ENCODE assay signal across 1 cellular context in the genomic region with DNA sequence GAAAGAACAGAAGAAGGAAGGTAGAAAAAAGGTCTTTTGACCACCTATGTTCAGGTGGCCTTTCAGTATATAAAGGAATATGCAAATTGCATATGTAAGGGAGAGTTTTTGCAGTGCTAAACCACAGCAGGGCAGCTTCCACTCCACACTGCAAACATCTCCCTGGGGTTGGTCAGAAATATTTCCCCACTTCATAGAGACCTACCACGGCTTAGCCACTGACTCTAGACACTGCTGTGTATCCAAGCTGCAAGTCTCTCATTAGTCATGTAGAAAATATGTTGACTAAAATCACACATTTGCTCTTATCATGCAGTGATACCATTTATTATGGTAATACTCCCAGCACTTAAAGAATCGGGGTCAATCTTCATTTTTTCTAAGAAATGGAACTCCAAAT.
TF ChIP-seq lines count a peak whose summit lies in the region.

No MANE protein-coding gene starts in this region.

TF ChIP-seq in GM12878, 131 proteins besides CTCF, POLR2A, EP300 and RAD21 (continued from another document):
- TF ChIP-seq, protein P1, sequence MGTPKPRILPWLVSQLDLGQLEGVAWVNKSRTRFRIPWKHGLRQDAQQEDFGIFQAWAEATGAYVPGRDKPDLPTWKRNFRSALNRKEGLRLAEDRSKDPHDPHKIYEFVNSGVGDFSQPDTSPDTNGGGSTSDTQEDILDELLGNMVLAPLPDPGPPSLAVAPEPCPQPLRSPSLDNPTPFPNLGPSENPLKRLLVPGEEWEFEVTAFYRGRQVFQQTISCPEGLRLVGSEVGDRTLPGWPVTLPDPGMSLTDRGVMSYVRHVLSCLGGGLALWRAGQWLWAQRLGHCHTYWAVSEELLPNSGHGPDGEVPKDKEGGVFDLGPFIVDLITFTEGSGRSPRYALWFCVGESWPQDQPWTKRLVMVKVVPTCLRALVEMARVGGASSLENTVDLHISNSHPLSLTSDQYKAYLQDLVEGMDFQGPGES (IDR thresholded peaks at IDR 0.05): no peak
- no peak for TF ChIP-seq NFYA (IDR thresholded peaks at IDR 0.05; ENCODE audit: borderline replicate concordance, low read depth, low read length)
- TF ChIP-seq, protein P2, sequence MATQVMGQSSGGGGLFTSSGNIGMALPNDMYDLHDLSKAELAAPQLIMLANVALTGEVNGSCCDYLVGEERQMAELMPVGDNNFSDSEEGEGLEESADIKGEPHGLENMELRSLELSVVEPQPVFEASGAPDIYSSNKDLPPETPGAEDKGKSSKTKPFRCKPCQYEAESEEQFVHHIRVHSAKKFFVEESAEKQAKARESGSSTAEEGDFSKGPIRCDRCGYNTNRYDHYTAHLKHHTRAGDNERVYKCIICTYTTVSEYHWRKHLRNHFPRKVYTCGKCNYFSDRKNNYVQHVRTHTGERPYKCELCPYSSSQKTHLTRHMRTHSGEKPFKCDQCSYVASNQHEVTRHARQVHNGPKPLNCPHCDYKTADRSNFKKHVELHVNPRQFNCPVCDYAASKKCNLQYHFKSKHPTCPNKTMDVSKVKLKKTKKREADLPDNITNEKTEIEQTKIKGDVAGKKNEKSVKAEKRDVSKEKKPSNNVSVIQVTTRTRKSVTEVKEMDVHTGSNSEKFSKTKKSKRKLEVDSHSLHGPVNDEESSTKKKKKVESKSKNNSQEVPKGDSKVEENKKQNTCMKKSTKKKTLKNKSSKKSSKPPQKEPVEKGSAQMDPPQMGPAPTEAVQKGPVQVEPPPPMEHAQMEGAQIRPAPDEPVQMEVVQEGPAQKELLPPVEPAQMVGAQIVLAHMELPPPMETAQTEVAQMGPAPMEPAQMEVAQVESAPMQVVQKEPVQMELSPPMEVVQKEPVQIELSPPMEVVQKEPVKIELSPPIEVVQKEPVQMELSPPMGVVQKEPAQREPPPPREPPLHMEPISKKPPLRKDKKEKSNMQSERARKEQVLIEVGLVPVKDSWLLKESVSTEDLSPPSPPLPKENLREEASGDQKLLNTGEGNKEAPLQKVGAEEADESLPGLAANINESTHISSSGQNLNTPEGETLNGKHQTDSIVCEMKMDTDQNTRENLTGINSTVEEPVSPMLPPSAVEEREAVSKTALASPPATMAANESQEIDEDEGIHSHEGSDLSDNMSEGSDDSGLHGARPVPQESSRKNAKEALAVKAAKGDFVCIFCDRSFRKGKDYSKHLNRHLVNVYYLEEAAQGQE (IDR thresholded peaks at IDR 0.05; ENCODE audit: low read depth, low read length): no peak
- peak; percentile 59 for TF ChIP-seq RUNX3 (IDR thresholded peaks at IDR 0.05; ENCODE audit: low read length)
- no peak for TF ChIP-seq CHD4 (IDR thresholded peaks at IDR 0.05)
- no peak for TF ChIP-seq PML (IDR thresholded peaks at IDR 0.05; ENCODE audit: low read length)
- TF ChIP-seq YY1 (IDR thresholded peaks at IDR 0.05; ENCODE audit: low read depth, low read length): no peak
- no peak for TF ChIP-seq SRF (IDR thresholded peaks at IDR 0.05; ENCODE audit: low read depth in 2 of 2, low read length in 2 of 2)
- no peak for TF ChIP-seq LARP7 (IDR thresholded peaks at IDR 0.05)
- TF ChIP-seq RB1 (IDR thresholded peaks at IDR 0.05; ENCODE audit: borderline replicate concordance): no peak
- no peak for TF ChIP-seq ZNF274 (IDR thresholded peaks at IDR 0.05; ENCODE audit: insufficient read depth, insufficient read length)
